10 cellular contexts compared by ENCODE assay signal in genomic region chr20:46220808-46221207, GRCh38.
A peak's percentile ranks its signal among the peaks of the same experiment; 100 is the strongest.
DNase-seq lines count a peak whose midpoint lies in the region; ATAC-seq and TF ChIP-seq lines count a peak whose summit lies in the region.
"Had no signal": no experiment of that assay in that cellular context is flagged by ENCODE, and none has a peak within 500 bp of the region (broad histone marks: within the 10 kb centered on the region; RNA-seq: fewer than 3 reads in every experiment).

No MANE protein-coding gene starts in this region.

- TF ChIP-seq CTCF in mucosa of descending colon (IDR thresholded peaks at IDR 0.05), result no peak

- no peaks in the 10 kb centered on the region for H3K4me1 Mint-ChIP-seq in stimulated activated naive B cell treated with anti-CD40 and anti-IgM and Interleukin-4, amounts not matched to agents 10 μg/mL and 1 μg/mL and 100 μg/mL, for 72 hours
- H3K4me1 Mint-ChIP-seq: naive B cell had no signal

- no peaks in the 10 kb centered on the region for H3K9me3 ChIP-seq in mucosa of descending colon
- H3K9me3 ChIP-seq: SJSA1 had no signal

- intact Hi-C loops in mucosa of descending colon (cut with DNase I, micrococcal nuclease), result no loop called here

- peaks cover 19 to 34% of the 10 kb centered on the region in 2 donors for H3K27me3 Mint-ChIP-seq in stimulated activated naive B cell treated with anti-CD40 and anti-IgM and Interleukin-4, amounts not matched to agents 10 μg/mL and 1 μg/mL and 100 μg/mL, for 72 hours

- H3K4me3 ChIP-seq in mucosa of descending colon, result no peak overlapping the region
- H3K4me3 ChIP-seq: SJSA1 had no signal

- no peak overlapping the region for H3K4me3 Mint-ChIP-seq in stimulated activated naive B cell treated with anti-CD40 and anti-IgM and Interleukin-4, amounts not matched to agents 10 μg/mL and 1 μg/mL and 100 μg/mL, for 72 hours
- H3K4me3 Mint-ChIP-seq: naive B cell had no signal

- no peaks in the 10 kb centered on the region for H3K9me3 Mint-ChIP-seq in stimulated activated naive B cell treated with anti-CD40 and anti-IgM and Interleukin-4, amounts not matched to agents 10 μg/mL and 1 μg/mL and 100 μg/mL, for 72 hours
- H3K9me3 Mint-ChIP-seq: naive B cell had no signal

- no peak overlapping the region for H3K27ac Mint-ChIP-seq in stimulated activated naive B cell treated with anti-CD40 and anti-IgM and Interleukin-4, amounts not matched to agents 10 μg/mL and 1 μg/mL and 100 μg/mL, for 72 hours
- H3K27ac Mint-ChIP-seq: naive B cell had no signal

- no peaks in the 10 kb centered on the region for H3K36me3 Mint-ChIP-seq in stimulated activated naive B cell treated with anti-CD40 and anti-IgM and Interleukin-4, amounts not matched to agents 10 μg/mL and 1 μg/mL and 100 μg/mL, for 72 hours
- H3K36me3 Mint-ChIP-seq: naive B cell had no signal

- H3K36me3 ChIP-seq in mucosa of descending colon (ENCODE audit: low read depth), result no peaks in the 10 kb centered on the region
- H3K36me3 ChIP-seq: SJSA1 had no signal

- H3K4me1 ChIP-seq in mucosa of descending colon (ENCODE audit: low read depth), result no peaks in the 10 kb centered on the region

- ATAC-seq in SK-N-SH treated with all-trans-retinoic acid at 6 μM for 48 hours, result peak; percentile 18; the same call in 1 of the 3 replicates
- peak; percentile 59 for ATAC-seq in mucosa of descending colon
- ATAC-seq in HG02610 (IDR thresholded peaks at IDR 0.05; ENCODE audit: unreplicated experiment), result no peak
- no peak for ATAC-seq in stimulated activated naive B cell treated with anti-CD40 and anti-IgM and Interleukin-4, amounts not matched to agents 10 μg/mL and 1 μg/mL and 100 μg/mL, for 72 hours (replicated peaks)

- DNase-seq in DMS79 (lab: John Stamatoyannopoulos, UW), result peak; percentile 93
- peak; percentile 81 for DNase-seq in NCI-H2107 (lab: John Stamatoyannopoulos, UW)
- no peak for DNase-seq in mucosa of descending colon
- no peak for DNase-seq in stimulated activated naive B cell treated with anti-CD40 and anti-IgM and Interleukin-4, amounts not matched to agents 10 μg/mL and 1 μg/mL and 100 μg/mL, for 72 hours
- no peak for DNase-seq in NOMO-1 treated with DMSO at 0.1 percent for 48 hours (lab: John Stamatoyannopoulos, UW; ENCODE audit: unreplicated experiment)
- no peak for DNase-seq in middle frontal gyrus (ENCODE audit: extremely low spot score, low spot score)
- DNase-seq: naive B cell had no signal

TF ChIP-seq in SK-N-SH treated with all-trans-retinoic acid at 6 μM for 48 hours, 23 proteins besides CTCF, POLR2A, EP300 and RAD21:
- no peak for TF ChIP-seq POU6F1 (CRISPR knock-in tag; IDR thresholded peaks at IDR 0.05; ENCODE audit: borderline replicate concordance, low read depth)
- no peak for TF ChIP-seq ZNF565 (CRISPR knock-in tag; conservative IDR thresholded peaks at IDR 0.05; ENCODE audit: low read depth)
- no peak for TF ChIP-seq ZNF70 (CRISPR knock-in tag; IDR thresholded peaks at IDR 0.05)
- TF ChIP-seq PPARA (CRISPR knock-in tag; IDR thresholded peaks at IDR 0.05; ENCODE audit: borderline replicate concordance), result no peak
- TF ChIP-seq ISL1 (CRISPR knock-in tag; IDR thresholded peaks at IDR 0.05), result no peak
- TF ChIP-seq TSHZ2 (CRISPR knock-in tag; IDR thresholded peaks at IDR 0.05), result no peak
- TF ChIP-seq CREB5 (CRISPR knock-in tag; IDR thresholded peaks at IDR 0.05; ENCODE audit: low read depth), result no peak
- no peak for TF ChIP-seq ESRRG (CRISPR knock-in tag; IDR thresholded peaks at IDR 0.05)
- no peak for TF ChIP-seq RARB (CRISPR knock-in tag; IDR thresholded peaks at IDR 0.05)
- no peak for TF ChIP-seq CSRNP3 (CRISPR knock-in tag; IDR thresholded peaks at IDR 0.05)
- TF ChIP-seq ARNTL (CRISPR knock-in tag; IDR thresholded peaks at IDR 0.05; ENCODE audit: borderline replicate concordance, low read depth), result no peak
- no peak for TF ChIP-seq SNAI2 (CRISPR knock-in tag; IDR thresholded peaks at IDR 0.05)
- TF ChIP-seq ZC3H10 (CRISPR knock-in tag; IDR thresholded peaks at IDR 0.05), result no peak
- TF ChIP-seq ZNF8 (CRISPR knock-in tag; IDR thresholded peaks at IDR 0.05), result no peak
- no peak for TF ChIP-seq PATZ1 (CRISPR knock-in tag; IDR thresholded peaks at IDR 0.05; ENCODE audit: borderline replicate concordance)
- no peak for TF ChIP-seq TOX (CRISPR knock-in tag; IDR thresholded peaks at IDR 0.05; ENCODE audit: borderline replicate concordance)
- no peak for TF ChIP-seq CSDC2 (CRISPR knock-in tag; IDR thresholded peaks at IDR 0.05)

Comparison
In these comparisons a context has a peak if more than half of its experiments do, and no peak if none do; other contexts are left out.
1. DNase-seq: peak in DMS79 (single experiment) and NCI-H2107 (single experiment); none in mucosa of descending colon (0 of 3), stimulated activated naive B cell treated with anti-CD40 and anti-IgM and Interleukin-4, amounts not matched to agents 10 μg/mL and 1 μg/mL and 100 μg/mL, for 72 hours (single experiment), NOMO-1 treated with DMSO at 0.1 percent for 48 hours (single experiment) and middle frontal gyrus (single experiment).
2. ATAC-seq: peak in SK-N-SH treated with all-trans-retinoic acid at 6 μM for 48 hours (single experiment) and mucosa of descending colon (single experiment); none in HG02610 (single experiment) and stimulated activated naive B cell treated with anti-CD40 and anti-IgM and Interleukin-4, amounts not matched to agents 10 μg/mL and 1 μg/mL and 100 μg/mL, for 72 hours (0 of 2).